Comparison of ENCODE assay signal across 25 cellular contexts in genomic region chr3:62039584-62039983, GRCh38.
"Had no signal": no experiment of that assay in that cellular context is flagged by ENCODE, and none has a peak within 500 bp of the region (broad histone marks: within the 10 kb centered on the region; RNA-seq: fewer than 3 reads in every experiment).

No MANE protein-coding gene starts in this region.

- H3K9me3 Mint-ChIP-seq: stimulated activated memory B cell treated with anti-CD40 and anti-IgM and Interleukin-4, amounts not matched to agents 10 μg/mL and 1 μg/mL and 100 μg/mL, for 72 hours had no signal

- H3K27ac ChIP-seq: coronary artery, esophagus muscularis mucosa, lower lobe of right lung, pancreas, spleen, upper lobe of right lung, vagina had no signal

- H3K4me1 Mint-ChIP-seq: immature natural killer cell; natural killer cell; stimulated activated memory B cell treated with anti-CD40 and anti-IgM and Interleukin-4, amounts not matched to agents 10 μg/mL and 1 μg/mL and 100 μg/mL, for 72 hours had no signal

- H3K27me3 ChIP-seq: esophagus muscularis mucosa, pancreas, sigmoid colon, spleen, transverse colon, upper lobe of right lung, vagina had no signal

- H3K9me3 ChIP-seq: esophagus muscularis mucosa, lower lobe of right lung, pancreas, sigmoid colon, spleen, thoracic aorta, transverse colon, upper lobe of right lung, vagina had no signal

- H3K36me3 ChIP-seq: esophagus muscularis mucosa, lower lobe of right lung, pancreas, sigmoid colon, spleen, thoracic aorta, transverse colon, upper lobe of right lung, vagina had no signal

- H3K4me1 ChIP-seq: lower lobe of right lung, pancreas, spleen, transverse colon, upper lobe of right lung, vagina had no signal

- H3K36me3 Mint-ChIP-seq: immature natural killer cell; natural killer cell; stimulated activated memory B cell treated with anti-CD40 and anti-IgM and Interleukin-4, amounts not matched to agents 10 μg/mL and 1 μg/mL and 100 μg/mL, for 72 hours had no signal

- DNase-seq: dermis blood vessel endothelial cell; effector memory CD4-positive, alpha-beta T cell; foreskin melanocyte; hypothalamus; immature natural killer cell; islet precursor cell; kidney glomerular epithelial cell; lower lobe of right lung; natural killer cell; occipital lobe; pancreas; right cardiac atrium; sigmoid colon; spleen; stimulated activated CD4-positive, alpha-beta T cell treated with anti-CD3 and anti-CD28 coated beads, Interleukin-4, amount 100 ng/mL, for 4 hours; stimulated activated naive CD8-positive, alpha-beta T cell treated with anti-CD3 and anti-CD28 coated beads, Interleukin-15, Interleukin-2, amounts not matched to agents 100 U/mL and 50 U/mL, for 24 hours; substantia nigra; transverse colon; upper lobe of right lung had no signal

- H3K4me3 ChIP-seq: coronary artery, esophagus muscularis mucosa, lower lobe of right lung, pancreas, sigmoid colon, spleen, thoracic aorta, transverse colon, upper lobe of right lung, vagina had no signal

- H3K4me3 Mint-ChIP-seq: immature natural killer cell; natural killer cell; stimulated activated memory B cell treated with anti-CD40 and anti-IgM and Interleukin-4, amounts not matched to agents 10 μg/mL and 1 μg/mL and 100 μg/mL, for 72 hours had no signal

- H3K27me3 Mint-ChIP-seq: stimulated activated memory B cell treated with anti-CD40 and anti-IgM and Interleukin-4, amounts not matched to agents 10 μg/mL and 1 μg/mL and 100 μg/mL, for 72 hours had no signal

- H3K27ac Mint-ChIP-seq: immature natural killer cell; natural killer cell; stimulated activated memory B cell treated with anti-CD40 and anti-IgM and Interleukin-4, amounts not matched to agents 10 μg/mL and 1 μg/mL and 100 μg/mL, for 72 hours had no signal

- ATAC-seq: left lobe of liver; lower lobe of right lung; natural killer cell; pancreas; right cardiac atrium; stimulated activated memory B cell treated with anti-CD40 and anti-IgM and Interleukin-4, amounts not matched to agents 10 μg/mL and 1 μg/mL and 100 μg/mL, for 72 hours; stimulated activated naive CD8-positive, alpha-beta T cell treated with anti-CD3 and anti-CD28 coated beads, Interleukin-15, Interleukin-2, amounts not matched to agents 100 U/mL and 50 U/mL, for 24 hours; upper lobe of right lung had no signal
